Comparison of ENCODE assay signal across 7 cellular contexts in the genomic region with DNA sequence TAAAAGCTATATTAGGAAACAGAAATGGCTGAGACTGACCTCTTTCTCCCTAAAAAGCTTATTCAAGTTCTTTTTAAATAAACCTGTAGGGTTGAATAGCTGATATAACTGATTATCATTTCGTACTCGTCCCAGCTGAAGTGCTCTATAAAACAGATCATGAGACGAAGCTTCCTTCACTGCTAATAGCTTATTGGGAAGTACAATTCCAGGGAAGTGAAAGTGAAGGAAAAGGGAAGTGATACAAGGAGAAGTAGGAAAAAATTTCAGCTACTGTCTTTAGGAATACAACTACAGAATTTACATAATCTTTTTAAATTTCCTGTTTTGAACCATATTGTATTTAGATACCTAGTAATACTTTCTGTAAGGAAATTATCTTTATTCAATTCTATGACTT.
"Had no signal": no experiment of that assay in that cellular context is flagged by ENCODE, and none has a peak within 500 bp of the region (broad histone marks: within the 10 kb centered on the region; RNA-seq: fewer than 3 reads in every experiment).

No MANE protein-coding gene starts in this region.

- H3K9ac ChIP-seq: GM23248 had no signal

- H3K27ac ChIP-seq: GM23248, HL-60 had no signal

- H2AFZ ChIP-seq: GM23248 had no signal

- FAIRE-seq: HepG2 had no signal

- H3K4me3 ChIP-seq: GM23248 had no signal

- ATAC-seq: HepG2 had no signal

- DNase-seq: GM23248, GOT3, H9, HCEC 1CT, KBM-7 had no signal
